Comparison of ENCODE assay signal across 1 cellular context in genomic region chr16:87044031-87044380, GRCh38.
TF ChIP-seq lines count a peak whose summit lies in the region.

No MANE protein-coding gene starts in this region.

TF ChIP-seq in WTC11, 78 proteins besides CTCF, POLR2A, EP300 and RAD21 (continued from another document):
- TF ChIP-seq ARID4B (CRISPR knock-in tag; IDR thresholded peaks at IDR 0.05; ENCODE audit: borderline replicate concordance) (no peak), SP1 (CRISPR knock-in tag; conservative IDR thresholded peaks at IDR 0.05) (no peak)
